1 cellular context compared by ENCODE assay signal in genomic region chr1:223001653-223002634, GRCh38.
A peak's percentile ranks its signal among the peaks of the same experiment; 100 is the strongest.
TF ChIP-seq lines count a peak whose summit lies in the region.

No MANE protein-coding gene starts in this region.

TF ChIP-seq in HEK293, 187 proteins besides CTCF, POLR2A, EP300 and RAD21 (continued from another document and continues in another):
- TF ChIP-seq ZNF223 (tag by site-specific recombination; IDR thresholded peaks at IDR 0.05) (no peak), ZNF843 (tag by site-specific recombination; IDR thresholded peaks at IDR 0.05) (peak; percentile 70), SCRT2 (tag by site-specific recombination; IDR thresholded peaks at IDR 0.05) (0 out of 2 replicates have a peak, but pooled peaks have one; percentile 28), ZBTB10 (tag by site-specific recombination; IDR thresholded peaks at IDR 0.05) (no peak), ZNF174 (tag by site-specific recombination; IDR thresholded peaks at IDR 0.05) (no peak), ZNF138 (tag by site-specific recombination; IDR thresholded peaks at IDR 0.05; ENCODE audit: borderline replicate concordance) (no peak), PRDM6 (tag by site-specific recombination; IDR thresholded peaks at IDR 0.05) (peak; percentile 79), MEIS1 (CRISPR knock-in tag; IDR thresholded peaks at IDR 0.05; ENCODE audit: borderline replicate concordance) (no peak), YY2 (tag by site-specific recombination; IDR thresholded peaks at IDR 0.05) (no peak), ZNF664 (tag by site-specific recombination; IDR thresholded peaks at IDR 0.05) (no peak), OVOL3 (tag by site-specific recombination; IDR thresholded peaks at IDR 0.05) (peak; percentile 46; the same call in 1 of the 2 replicates), MZF1 (tag by site-specific recombination; IDR thresholded peaks at IDR 0.05; ENCODE audit: borderline replicate concordance) (peak; percentile 85), SP3 (tag by site-specific recombination; IDR thresholded peaks at IDR 0.05) (0 out of 2 replicates have a peak, but pooled peaks have one; percentile 23), ZXDB (tag by site-specific recombination; IDR thresholded peaks at IDR 0.05) (0 out of 2 replicates have a peak, but pooled peaks have one; percentile 46), ZNF366 (tag by site-specific recombination; conservative IDR thresholded peaks at IDR 0.05) (peak; percentile 83), ZNF645 (tag by site-specific recombination; IDR thresholded peaks at IDR 0.05) (no peak), ZNF561 (tag by site-specific recombination; IDR thresholded peaks at IDR 0.05; ENCODE audit: borderline replicate concordance) (no peak), ZNF335 (tag by site-specific recombination; conservative IDR thresholded peaks at IDR 0.05) (no peak), ZBTB6 (tag by site-specific recombination; IDR thresholded peaks at IDR 0.05) (no peak), ZNF37A (tag by site-specific recombination; IDR thresholded peaks at IDR 0.05) (no peak), ZNF704 (tag by site-specific recombination; IDR thresholded peaks at IDR 0.05) (no peak), SALL2 (tag by site-specific recombination; IDR thresholded peaks at IDR 0.05; ENCODE audit: borderline replicate concordance) (no peak), ZNF350 (tag by site-specific recombination; IDR thresholded peaks at IDR 0.05) (peak; percentile 66; the same call in 1 of the 2 replicates), BCL11A (tag by site-specific recombination; IDR thresholded peaks at IDR 0.05; ENCODE audit: low read depth) (peak; percentile 33; the same call in 1 of the 2 replicates), KLF10 (tag by site-specific recombination; IDR thresholded peaks at IDR 0.05) (peak; percentile 91), ZNF596 (tag by site-specific recombination; IDR thresholded peaks at IDR 0.05) (no peak), ZNF175 (tag by site-specific recombination; IDR thresholded peaks at IDR 0.05) (no peak), ZNF404 (tag by site-specific recombination; IDR thresholded peaks at IDR 0.05) (no peak), ZBTB44 (tag by site-specific recombination; IDR thresholded peaks at IDR 0.05) (no peak), ZBTB7A (tag by site-specific recombination; IDR thresholded peaks at IDR 0.05; ENCODE audit: low read depth) (no peak), ZNF768 (tag by site-specific recombination; IDR thresholded peaks at IDR 0.05) (no peak), ZNF488 (tag by site-specific recombination; IDR thresholded peaks at IDR 0.05) (no peak), ZNF549 (tag by site-specific recombination; IDR thresholded peaks at IDR 0.05) (no peak), ZNF658 (tag by site-specific recombination; IDR thresholded peaks at IDR 0.05) (no peak), SP7 (tag by site-specific recombination; IDR thresholded peaks at IDR 0.05) (peak; percentile 95), ZNF155 (tag by site-specific recombination; IDR thresholded peaks at IDR 0.05) (no peak), ZNF10 (tag by site-specific recombination; IDR thresholded peaks at IDR 0.05) (0 out of 2 replicates have a peak, but pooled peaks have one; percentile 36), ZNF292 (tag by site-specific recombination; IDR thresholded peaks at IDR 0.05; ENCODE audit: borderline replicate concordance, low read depth) (no peak), ZBTB21 (tag by site-specific recombination; IDR thresholded peaks at IDR 0.05) (no peak), ZNF701 (tag by site-specific recombination; IDR thresholded peaks at IDR 0.05) (no peak), GLI4 (tag by site-specific recombination; IDR thresholded peaks at IDR 0.05) (no peak), ZNF24 (tag by site-specific recombination; IDR thresholded peaks at IDR 0.05) (peak; percentile 81), ZFP69B (tag by site-specific recombination; IDR thresholded peaks at IDR 0.05) (no peak), ZEB2 (tag by site-specific recombination; IDR thresholded peaks at IDR 0.05) (0 out of 2 replicates have a peak, but pooled peaks have one; percentile 57), ZNF341 (tag by site-specific recombination; IDR thresholded peaks at IDR 0.05; ENCODE audit: low read depth) (no peak), SETDB1 (IDR thresholded peaks at IDR 0.05; ENCODE audit: insufficient read length, low read length) (no peak), RBAK (tag by site-specific recombination; IDR thresholded peaks at IDR 0.05) (no peak), ZNF692 (tag by site-specific recombination; IDR thresholded peaks at IDR 0.05) (peak; percentile 16; the same call in 1 of the 2 replicates), HIC1 (tag by site-specific recombination; IDR thresholded peaks at IDR 0.05) (peak; percentile 70; the same call in 1 of the 2 replicates), ZBTB17 (tag by site-specific recombination; IDR thresholded peaks at IDR 0.05) (no peak)
- TF ChIP-seq, protein P1, sequence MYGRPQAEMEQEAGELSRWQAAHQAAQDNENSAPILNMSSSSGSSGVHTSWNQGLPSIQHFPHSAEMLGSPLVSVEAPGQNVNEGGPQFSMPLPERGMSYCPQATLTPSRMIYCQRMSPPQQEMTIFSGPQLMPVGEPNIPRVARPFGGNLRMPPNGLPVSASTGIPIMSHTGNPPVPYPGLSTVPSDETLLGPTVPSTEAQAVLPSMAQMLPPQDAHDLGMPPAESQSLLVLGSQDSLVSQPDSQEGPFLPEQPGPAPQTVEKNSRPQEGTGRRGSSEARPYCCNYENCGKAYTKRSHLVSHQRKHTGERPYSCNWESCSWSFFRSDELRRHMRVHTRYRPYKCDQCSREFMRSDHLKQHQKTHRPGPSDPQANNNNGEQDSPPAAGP (tag by site-specific recombination; IDR thresholded peaks at IDR 0.05), result peak; percentile 79
- TF ChIP-seq, protein P2, sequence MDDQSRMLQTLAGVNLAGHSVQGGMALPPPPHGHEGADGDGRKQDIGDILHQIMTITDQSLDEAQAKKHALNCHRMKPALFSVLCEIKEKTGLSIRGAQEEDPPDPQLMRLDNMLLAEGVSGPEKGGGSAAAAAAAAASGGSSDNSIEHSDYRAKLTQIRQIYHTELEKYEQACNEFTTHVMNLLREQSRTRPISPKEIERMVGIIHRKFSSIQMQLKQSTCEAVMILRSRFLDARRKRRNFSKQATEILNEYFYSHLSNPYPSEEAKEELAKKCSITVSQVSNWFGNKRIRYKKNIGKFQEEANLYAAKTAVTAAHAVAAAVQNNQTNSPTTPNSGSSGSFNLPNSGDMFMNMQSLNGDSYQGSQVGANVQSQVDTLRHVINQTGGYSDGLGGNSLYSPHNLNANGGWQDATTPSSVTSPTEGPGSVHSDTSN (CRISPR knock-in tag; IDR thresholded peaks at IDR 0.05), result no peak
